36 cellular contexts compared by ENCODE assay signal in genomic region chr3:131172502-131172901, GRCh38.
"Had no signal": no experiment of that assay in that cellular context is flagged by ENCODE, and none has a peak within 500 bp of the region (broad histone marks: within the 10 kb centered on the region; RNA-seq: fewer than 3 reads in every experiment).

No MANE protein-coding gene starts in this region.

- H3K9ac ChIP-seq: KMS-11 had no signal

- H3K9me3 ChIP-seq: MG63 had no signal

- H3K4me3 ChIP-seq: MG63 had no signal

- H3K27me3 ChIP-seq: MG63 had no signal

- H3K27ac ChIP-seq: KMS-11 had no signal

- H3K36me3 ChIP-seq: MG63 had no signal

- H3K4me2 ChIP-seq: KMS-11 had no signal

- DNase-seq: Karpas-422, Kasumi-1, MG63, MM.1S, MV-4-11, NCI-H1048, NCI-H1092, NCI-H1092 treated with DMSO at 0.1 percent for 48 hours, NCI-H1105, NCI-H1105 treated with DMSO at 0.1 percent for 48 hours, NCI-H1417, NCI-H1417 treated with DMSO at 0.1 percent for 48 hours, NCI-H1436, NCI-H1436 treated with DMSO at 0.1 percent for 48 hours, NCI-H146, NCI-H1694, NCI-H1694 treated with DMSO at 0.1 percent for 48 hours, NCI-H187, NCI-H187 treated with DMSO at 0.1 percent for 48 hours, NCI-H1930, NCI-H2029, NCI-H2029 treated with DMSO at 0.1 percent for 48 hours, NCI-H2081, NCI-H2081 treated with DMSO at 0.1 percent for 48 hours, NCI-H2107, NCI-H2171, NCI-H2171 treated with DMSO at 0.1 percent for 48 hours, NCI-H2227 treated with DMSO at 0.1 percent for 48 hours, NCI-H226, NCI-H345, NCI-H446, NCI-H446 treated with DMSO at 0.1 percent for 48 hours, NCI-H510A, NCI-H510A treated with DMSO at 0.1 percent for 48 hours, NCI-H524 had no signal
